Comparison of ENCODE assay signal across 8 cellular contexts in genomic region chr14:92514844-92515509, GRCh38. TPM values are rescaled to one million over a fixed set of nuclear protein-coding genes. Genes with fewer than 3 reads are reported as not detected.
A peak's percentile ranks its signal among the peaks of the same experiment; 100 is the strongest.
DNase-seq lines count a peak whose midpoint lies in the region; TF ChIP-seq lines count a peak whose summit lies in the region.

No MANE protein-coding gene starts in this region.

- peak overlapping the region; percentile 68 to 92 (median 83) for H3K4me3 Mint-ChIP-seq in CD8-positive, alpha-beta memory T cell

- H3K9me3 ChIP-seq in CD8-positive, alpha-beta memory T cell (ENCODE audit: low read length): no peaks in the 10 kb centered on the region
- H3K9me3 ChIP-seq in PC-9 (ENCODE audit: insufficient read depth, low read depth): no peaks in the 10 kb centered on the region
- no peaks in the 10 kb centered on the region for H3K9me3 ChIP-seq in prostate gland
- H3K9me3 ChIP-seq in MM.1S (replicated peaks; ENCODE audit: insufficient read depth, low read length): no peaks in the 10 kb centered on the region

- CTCF ChIA-PET in CD8-positive, alpha-beta memory T cell (lab: Charles Lee): interaction anchor here (1.4 kb wide), 1 partner anchor 9 kb away, joined by 3 read pairs; no protein-coding TSS in a partner anchor
- CTCF ChIA-PET in PC-9 (lab: Charles Lee): no interaction called here

- no peaks in the 10 kb centered on the region for H3K9me2 ChIP-seq in PC-9 (ENCODE audit: insufficient read depth)
- H3K9me2 ChIP-seq in MM.1S (replicated peaks; ENCODE audit: insufficient read depth, low read length): no peaks in the 10 kb centered on the region

- H3K36me3 Mint-ChIP-seq in CD8-positive, alpha-beta memory T cell: peaks cover 0 to 3% (median 0%) of the 10 kb centered on the region in 3 donors

- peak overlapping the region; percentile 67 for H3K27ac ChIP-seq in CD8-positive, alpha-beta memory T cell (ENCODE audit: low read depth, low read length)
- H3K27ac ChIP-seq in PC-9 (no peak overlapping the region), prostate gland (peak overlapping the region in 1 of 2 donors; percentile 60), MM.1S (ENCODE audit: low read length) (no peak overlapping the region)

- no peak for TF ChIP-seq CTCF in PC-9 (conservative IDR thresholded peaks at IDR 0.05)
- TF ChIP-seq CTCF in fibroblast of the aortic adventitia (IDR thresholded peaks at IDR 0.05; ENCODE audit: insufficient read depth, low read length): no peak
- no peak for TF ChIP-seq CTCF in prostate gland (IDR thresholded peaks at IDR 0.05)
- TF ChIP-seq CTCF in MM.1S (IDR thresholded peaks at IDR 0.05; ENCODE audit: low read length): no peak

- H3F3A ChIP-seq in PC-9 (ENCODE audit: insufficient read depth, low read depth) (peaks cover 24% of the 10 kb centered on the region), MM.1S (ENCODE audit: insufficient read depth, low read length) (no peaks in the 10 kb centered on the region)

- no peaks in the 10 kb centered on the region for H4K20me1 ChIP-seq in PC-9 (ENCODE audit: insufficient read depth)
- no peaks in the 10 kb centered on the region for H4K20me1 ChIP-seq in MM.1S (ENCODE audit: insufficient read depth, low read length)

- TSS peak; percentile 27 for BruUV-seq in PC-9 (replicated peaks; lab: Mats Ljungman, UMichigan)

- intact Hi-C loops in PC-9 (cut with micrococcal nuclease; ENCODE audit: unreplicated experiment) (no loop called here), prostate gland (cut with DNase I) (loop anchor here (10.0 kb wide), 1 partner anchor 170 kb away; no protein-coding TSS in a partner anchor)

- H3K27ac Mint-ChIP-seq in CD8-positive, alpha-beta memory T cell: peak overlapping the region; percentile 63 to 94 (median 88)

- no peaks in the 10 kb centered on the region for H3K9me3 Mint-ChIP-seq in CD8-positive, alpha-beta memory T cell

- no peak for DNase-seq in CD8-positive, alpha-beta memory T cell
- DNase-seq in PC-9 (no peak), fibroblast of the aortic adventitia (ENCODE audit: low read depth) (no peak), prostate gland (ENCODE audit: low spot score) (no peak), MM.1S (no peak), NCI-H2029 (lab: John Stamatoyannopoulos, UW) (no peak), NCI-H1417 treated with DMSO at 0.1 percent for 48 hours (lab: John Stamatoyannopoulos, UW) (no peak), NCI-H1417 (lab: John Stamatoyannopoulos, UW) (no peak)

- POLR2A ChIA-PET in CD8-positive, alpha-beta memory T cell (lab: Charles Lee): interaction anchor here (0.6 kb wide), 1 partner anchor 175 kb away, joined by 3 read pairs; no protein-coding TSS in a partner anchor
- POLR2A ChIA-PET in PC-9 (lab: Charles Lee; ENCODE audit: unreplicated experiment): no interaction called here

- peaks cover 61% of the 10 kb centered on the region for H3K4me1 ChIP-seq in CD8-positive, alpha-beta memory T cell (ENCODE audit: insufficient read depth, low read length)
- H3K4me1 ChIP-seq in PC-9 (replicated peaks; ENCODE audit: insufficient read depth) (peaks cover 41% of the 10 kb centered on the region), prostate gland (replicated peaks) (no peaks in the 10 kb centered on the region), MM.1S (ENCODE audit: low read length) (no peaks in the 10 kb centered on the region)

- peaks cover 73% of the 10 kb centered on the region for H3K79me2 ChIP-seq in PC-9 (ENCODE audit: low read depth)
- no peaks in the 10 kb centered on the region for H3K79me2 ChIP-seq in MM.1S (ENCODE audit: low read length)

- peaks cover 0 to 3% of the 10 kb centered on the region in 2 donors for H3K27me3 Mint-ChIP-seq in CD8-positive, alpha-beta memory T cell

- no peaks in the 10 kb centered on the region for H3K27me3 ChIP-seq in CD8-positive, alpha-beta memory T cell (ENCODE audit: insufficient read depth, low read length, poor library complexity, severe bottlenecking)
- H3K27me3 ChIP-seq in PC-9 (ENCODE audit: insufficient read depth, low read depth): no peaks in the 10 kb centered on the region
- H3K27me3 ChIP-seq in prostate gland (replicated peaks; ENCODE audit: insufficient read depth): no peaks in the 10 kb centered on the region
- peaks cover 11% of the 10 kb centered on the region for H3K27me3 ChIP-seq in MM.1S (replicated peaks; ENCODE audit: insufficient read depth, low read length)

- peaks cover 62 to 79% (median 67%) of the 10 kb centered on the region in 3 donors for H3K4me1 Mint-ChIP-seq in CD8-positive, alpha-beta memory T cell

- WGBS in prostate gland: 62% methylated on average over 14 of the region's 15 CpGs

- H3K4me2 ChIP-seq in PC-9 (peak overlapping the region; percentile 97), MM.1S (ENCODE audit: low read depth, low read length) (no peak overlapping the region)

- H2AFZ ChIP-seq in PC-9 (peak overlapping the region; percentile 87), MM.1S (ENCODE audit: low read length) (no peak overlapping the region)

- no peak overlapping the region for H3K9ac ChIP-seq in MM.1S (ENCODE audit: low read length)

- TF ChIP-seq POLR2A in prostate gland (IDR thresholded peaks at IDR 0.05): no peak

- no peaks in the 10 kb centered on the region for H3K36me3 ChIP-seq in CD8-positive, alpha-beta memory T cell (ENCODE audit: insufficient read depth, low read length)
- H3K36me3 ChIP-seq in PC-9 (ENCODE audit: low read depth): no peaks in the 10 kb centered on the region
- no peaks in the 10 kb centered on the region for H3K36me3 ChIP-seq in prostate gland
- no peaks in the 10 kb centered on the region for H3K36me3 ChIP-seq in MM.1S (replicated peaks; ENCODE audit: insufficient read depth, low read length)

- H3K4me3 ChIP-seq in CD8-positive, alpha-beta memory T cell (ENCODE audit: low read length): peak overlapping the region; percentile 74
- H3K4me3 ChIP-seq in PC-9 (peak overlapping the region; percentile 99), fibroblast of the aortic adventitia (ENCODE audit: low read depth, low read length) (peak overlapping the region; percentile 76), prostate gland (peak overlapping the region; percentile 46 to 67), MM.1S (ENCODE audit: low read length) (no peak overlapping the region)

RNA-seq across cellular contexts. Expression of gene RIN3, which starts 1.4 kb away (rescaled TPM):
- total RNA-seq in CD8-positive, alpha-beta memory T cell: 10 to 100 TPM; 46.0 to 47.4 TPM
- polyA plus RNA-seq in CD8-positive, alpha-beta memory T cell: 31.9 TPM
- total RNA-seq in PC-9 (2021) (13.4 and 14.8 TPM in 2 replicates), fibroblast of the aortic adventitia (ENCODE audit: low replicate concordance) (5.7 and 7.2 TPM in 2 replicates), prostate gland (10 to 100 TPM in 1 of 2 donors, 1 to 10 TPM in 1; 8.8 to 41.6 TPM)
